In the genomic region with DNA sequence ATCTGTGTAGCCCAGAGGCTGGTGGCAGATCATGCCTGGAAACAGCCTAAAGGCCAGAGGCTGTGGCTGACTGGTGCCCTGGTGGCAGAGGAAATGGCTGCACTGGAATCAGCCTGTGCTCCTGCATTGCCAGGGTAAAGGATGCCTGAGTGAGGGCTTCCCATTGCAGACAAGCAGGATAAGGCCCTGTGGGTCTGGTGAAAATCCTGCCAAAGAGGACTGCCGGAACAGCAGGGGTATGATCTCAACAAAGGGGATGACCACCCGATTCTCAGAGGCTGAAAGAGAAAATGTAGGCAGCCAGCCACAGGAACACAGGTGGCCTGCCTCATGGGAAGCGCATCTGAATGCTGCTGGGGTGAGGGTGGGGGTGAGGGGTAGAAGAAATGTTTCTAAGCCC, we compare ENCODE assay signal across 2 cellular contexts.
TF ChIP-seq lines count a peak whose summit lies in the region.

No MANE protein-coding gene starts in this region.

TF ChIP-seq in GM12891, 5 proteins besides CTCF, POLR2A, EP300 and RAD21:
- no peak for TF ChIP-seq PAX5 (IDR thresholded peaks at IDR 0.05; ENCODE audit: insufficient read depth, low read length, severe bottlenecking)
- TF ChIP-seq SPI1 (IDR thresholded peaks at IDR 0.05; ENCODE audit: low read depth, low read length), result no peak
- TF ChIP-seq TAF1 (IDR thresholded peaks at IDR 0.05; ENCODE audit: low read depth, low read length), result no peak
- TF ChIP-seq POU2F2 (IDR thresholded peaks at IDR 0.05; ENCODE audit: low read depth, low read length), result no peak
- TF ChIP-seq POLR2AphosphoS5 (IDR thresholded peaks at IDR 0.05; ENCODE audit: low read depth, low read length), result no peak
TF ChIP-seq in GM12891: peak in this region for 0.

TF ChIP-seq in K562, 482 proteins besides CTCF, POLR2A, EP300 and RAD21:
- no peak for TF ChIP-seq NR4A1 (CRISPR knock-in tag; IDR thresholded peaks at IDR 0.05)
- TF ChIP-seq NR4A1 (tag; IDR thresholded peaks at IDR 0.05), result peak; percentile 71
- TF ChIP-seq ZNF583 (CRISPR knock-in tag; IDR thresholded peaks at IDR 0.05), result peak; percentile 34; the same call in 1 of the 2 replicates
- no peak for TF ChIP-seq CHCHD3 (CRISPR knock-in tag; IDR thresholded peaks at IDR 0.05)
- TF ChIP-seq MEF2D (tag; conservative IDR thresholded peaks at IDR 0.05; ENCODE audit: low read depth), result 0 out of 2 replicates have a peak, but pooled peaks have one; percentile 20
- TF ChIP-seq ZNF584 (CRISPR knock-in tag; IDR thresholded peaks at IDR 0.05; ENCODE audit: low read depth), result 0 out of 2 replicates have a peak, but pooled peaks have one; percentile 27
- 0 out of 2 replicates have a peak, but pooled peaks have one; percentile 37 for TF ChIP-seq ZNF197 (CRISPR knock-in tag; IDR thresholded peaks at IDR 0.05; ENCODE audit: low read depth)
- TF ChIP-seq, protein P1, sequence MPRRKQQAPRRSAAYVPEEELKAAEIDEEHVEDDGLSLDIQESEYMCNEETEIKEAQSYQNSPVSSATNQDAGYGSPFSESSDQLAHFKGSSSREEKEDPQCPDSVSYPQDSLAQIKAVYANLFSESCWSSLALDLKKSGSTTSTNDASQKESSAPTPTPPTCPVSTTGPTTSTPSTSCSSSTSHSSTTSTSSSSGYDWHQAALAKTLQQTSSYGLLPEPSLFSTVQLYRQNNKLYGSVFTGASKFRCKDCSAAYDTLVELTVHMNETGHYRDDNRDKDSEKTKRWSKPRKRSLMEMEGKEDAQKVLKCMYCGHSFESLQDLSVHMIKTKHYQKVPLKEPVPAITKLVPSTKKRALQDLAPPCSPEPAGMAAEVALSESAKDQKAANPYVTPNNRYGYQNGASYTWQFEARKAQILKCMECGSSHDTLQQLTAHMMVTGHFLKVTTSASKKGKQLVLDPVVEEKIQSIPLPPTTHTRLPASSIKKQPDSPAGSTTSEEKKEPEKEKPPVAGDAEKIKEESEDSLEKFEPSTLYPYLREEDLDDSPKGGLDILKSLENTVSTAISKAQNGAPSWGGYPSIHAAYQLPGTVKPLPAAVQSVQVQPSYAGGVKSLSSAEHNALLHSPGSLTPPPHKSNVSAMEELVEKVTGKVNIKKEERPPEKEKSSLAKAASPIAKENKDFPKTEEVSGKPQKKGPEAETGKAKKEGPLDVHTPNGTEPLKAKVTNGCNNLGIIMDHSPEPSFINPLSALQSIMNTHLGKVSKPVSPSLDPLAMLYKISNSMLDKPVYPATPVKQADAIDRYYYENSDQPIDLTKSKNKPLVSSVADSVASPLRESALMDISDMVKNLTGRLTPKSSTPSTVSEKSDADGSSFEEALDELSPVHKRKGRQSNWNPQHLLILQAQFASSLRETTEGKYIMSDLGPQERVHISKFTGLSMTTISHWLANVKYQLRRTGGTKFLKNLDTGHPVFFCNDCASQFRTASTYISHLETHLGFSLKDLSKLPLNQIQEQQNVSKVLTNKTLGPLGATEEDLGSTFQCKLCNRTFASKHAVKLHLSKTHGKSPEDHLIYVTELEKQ (CRISPR knock-in tag; IDR thresholded peaks at IDR 0.05), result no peak
- no peak for TF ChIP-seq SAFB2 (IDR thresholded peaks at IDR 0.05; ENCODE audit: borderline replicate concordance, low read depth, low read length, severe bottlenecking)
- peak; percentile 8; the same call in 1 of the 2 replicates for TF ChIP-seq ZNF76 (CRISPR knock-in tag; IDR thresholded peaks at IDR 0.05; ENCODE audit: borderline replicate concordance)
- no peak for TF ChIP-seq WHSC1 (IDR thresholded peaks at IDR 0.05; ENCODE audit: low read length)
- TF ChIP-seq CXXC5 (CRISPR knock-in tag; IDR thresholded peaks at IDR 0.05), result 0 out of 2 replicates have a peak, but pooled peaks have one; percentile 8
- TF ChIP-seq, protein P2, sequence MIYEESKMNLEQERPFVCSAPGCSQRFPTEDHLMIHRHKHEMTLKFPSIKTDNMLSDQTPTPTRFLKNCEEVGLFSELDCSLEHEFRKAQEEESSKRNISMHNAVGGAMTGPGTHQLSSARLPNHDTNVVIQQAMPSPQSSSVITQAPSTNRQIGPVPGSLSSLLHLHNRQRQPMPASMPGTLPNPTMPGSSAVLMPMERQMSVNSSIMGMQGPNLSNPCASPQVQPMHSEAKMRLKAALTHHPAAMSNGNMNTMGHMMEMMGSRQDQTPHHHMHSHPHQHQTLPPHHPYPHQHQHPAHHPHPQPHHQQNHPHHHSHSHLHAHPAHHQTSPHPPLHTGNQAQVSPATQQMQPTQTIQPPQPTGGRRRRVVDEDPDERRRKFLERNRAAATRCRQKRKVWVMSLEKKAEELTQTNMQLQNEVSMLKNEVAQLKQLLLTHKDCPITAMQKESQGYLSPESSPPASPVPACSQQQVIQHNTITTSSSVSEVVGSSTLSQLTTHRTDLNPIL (CRISPR knock-in tag; IDR thresholded peaks at IDR 0.05), result 0 out of 2 replicates have a peak, but pooled peaks have one; percentile 51
- no peak for TF ChIP-seq E2F3 (CRISPR knock-in tag; IDR thresholded peaks at IDR 0.05)
- TF ChIP-seq, protein P3, sequence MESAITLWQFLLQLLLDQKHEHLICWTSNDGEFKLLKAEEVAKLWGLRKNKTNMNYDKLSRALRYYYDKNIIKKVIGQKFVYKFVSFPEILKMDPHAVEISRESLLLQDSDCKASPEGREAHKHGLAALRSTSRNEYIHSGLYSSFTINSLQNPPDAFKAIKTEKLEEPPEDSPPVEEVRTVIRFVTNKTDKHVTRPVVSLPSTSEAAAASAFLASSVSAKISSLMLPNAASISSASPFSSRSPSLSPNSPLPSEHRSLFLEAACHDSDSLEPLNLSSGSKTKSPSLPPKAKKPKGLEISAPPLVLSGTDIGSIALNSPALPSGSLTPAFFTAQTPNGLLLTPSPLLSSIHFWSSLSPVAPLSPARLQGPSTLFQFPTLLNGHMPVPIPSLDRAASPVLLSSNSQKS (CRISPR knock-in tag; IDR thresholded peaks at IDR 0.05), result no peak
- TF ChIP-seq ZNF140 (CRISPR knock-in tag; IDR thresholded peaks at IDR 0.05), result no peak
- 0 out of 2 replicates have a peak, but pooled peaks have one; percentile 19 for TF ChIP-seq ZBTB17 (CRISPR knock-in tag; IDR thresholded peaks at IDR 0.05)
- TF ChIP-seq, protein P4, sequence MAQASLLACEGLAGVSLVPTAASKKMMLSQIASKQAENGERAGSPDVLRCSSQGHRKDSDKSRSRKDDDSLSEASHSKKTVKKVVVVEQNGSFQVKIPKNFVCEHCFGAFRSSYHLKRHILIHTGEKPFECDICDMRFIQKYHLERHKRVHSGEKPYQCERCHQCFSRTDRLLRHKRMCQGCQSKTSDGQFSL (CRISPR knock-in tag; IDR thresholded peaks at IDR 0.05), result no peak
- TF ChIP-seq, protein P4 (tag; IDR thresholded peaks at IDR 0.05), result peak in 1 of 2 experiments; percentile 35; a peak in 1 of 4 replicates
- no peak for TF ChIP-seq MYC (IDR thresholded peaks at IDR 0.05; ENCODE audit: low read depth, low read length)
- no peak for TF ChIP-seq MYC (CRISPR knock-in tag; IDR thresholded peaks at IDR 0.05; ENCODE audit: borderline replicate concordance, low read depth)
- TF ChIP-seq, protein P5, sequence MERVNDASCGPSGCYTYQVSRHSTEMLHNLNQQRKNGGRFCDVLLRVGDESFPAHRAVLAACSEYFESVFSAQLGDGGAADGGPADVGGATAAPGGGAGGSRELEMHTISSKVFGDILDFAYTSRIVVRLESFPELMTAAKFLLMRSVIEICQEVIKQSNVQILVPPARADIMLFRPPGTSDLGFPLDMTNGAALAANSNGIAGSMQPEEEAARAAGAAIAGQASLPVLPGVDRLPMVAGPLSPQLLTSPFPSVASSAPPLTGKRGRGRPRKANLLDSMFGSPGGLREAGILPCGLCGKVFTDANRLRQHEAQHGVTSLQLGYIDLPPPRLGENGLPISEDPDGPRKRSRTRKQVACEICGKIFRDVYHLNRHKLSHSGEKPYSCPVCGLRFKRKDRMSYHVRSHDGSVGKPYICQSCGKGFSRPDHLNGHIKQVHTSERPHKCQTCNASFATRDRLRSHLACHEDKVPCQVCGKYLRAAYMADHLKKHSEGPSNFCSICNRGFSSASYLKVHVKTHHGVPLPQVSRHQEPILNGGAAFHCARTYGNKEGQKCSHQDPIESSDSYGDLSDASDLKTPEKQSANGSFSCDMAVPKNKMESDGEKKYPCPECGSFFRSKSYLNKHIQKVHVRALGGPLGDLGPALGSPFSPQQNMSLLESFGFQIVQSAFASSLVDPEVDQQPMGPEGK (CRISPR knock-in tag; IDR thresholded peaks at IDR 0.05; ENCODE audit: borderline replicate concordance), result 0 out of 2 replicates have a peak, but pooled peaks have one; percentile 35
